8 cellular contexts compared by ENCODE assay signal in the genomic region with DNA sequence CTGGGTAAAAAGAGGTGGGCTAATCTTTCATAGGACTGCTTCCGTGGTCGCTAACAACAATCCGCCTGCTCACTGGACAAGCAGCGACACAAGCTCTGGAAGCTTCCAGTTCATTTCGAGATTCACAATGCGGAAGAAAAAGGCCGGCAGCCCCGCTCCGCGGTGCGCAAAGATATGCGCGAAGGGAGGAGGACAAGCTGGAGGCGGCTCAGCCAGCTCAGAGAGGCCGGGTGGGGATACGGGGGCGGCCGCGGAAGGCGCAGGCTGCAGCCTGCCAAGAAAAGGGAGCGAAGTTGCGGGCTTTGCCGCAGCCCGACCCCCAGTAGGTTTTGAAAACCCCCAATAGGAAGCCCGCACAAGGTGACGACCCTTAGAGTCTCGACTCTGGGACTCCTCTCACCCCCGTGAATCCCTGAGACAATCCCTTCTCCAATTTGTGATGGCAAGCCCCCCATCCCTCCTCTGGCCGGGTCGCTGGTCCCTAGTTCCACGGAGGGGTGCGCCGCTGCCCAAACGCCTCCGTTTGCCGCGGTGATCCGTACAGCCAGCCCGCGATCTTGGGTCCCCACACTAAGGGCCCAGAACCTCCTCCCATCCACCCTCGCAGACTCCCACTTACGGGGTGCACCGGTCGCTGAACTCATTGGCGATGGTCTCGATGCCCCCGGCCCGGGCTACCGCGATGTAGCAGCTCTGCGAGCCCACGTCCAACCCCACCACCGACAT. TPM values are rescaled to one million over a fixed set of nuclear protein-coding genes. Genes with fewer than 3 reads are reported as not detected.
DNase-seq lines count a peak whose midpoint lies in the region; ATAC-seq and TF ChIP-seq lines count a peak whose summit lies in the region.

No MANE protein-coding gene starts in this region.

- peak overlapping the region; percentile 12 for H3K27ac ChIP-seq in SJCRH30
- H3K27ac ChIP-seq in thoracic aorta, result peak overlapping the region; percentile 83 to 94

- H3K27me3 Mint-ChIP-seq in activated naive CD4-positive, alpha-beta T cell treated with anti-CD3 and anti-CD28 coated beads, Interleukin-2, amount 50 U/mL, for 24 hours, result no peaks in the 10 kb centered on the region
- no peaks in the 10 kb centered on the region for H3K27me3 Mint-ChIP-seq in osteocyte (ENCODE audit: unreplicated experiment)

- intact Hi-C loops in Right ventricle myocardium inferior (cut with DNase I), result no loop called here

- peak overlapping the region; percentile 99 for H3K27ac Mint-ChIP-seq in activated naive CD4-positive, alpha-beta T cell treated with anti-CD3 and anti-CD28 coated beads, Interleukin-2, amount 50 U/mL, for 24 hours
- peak overlapping the region; percentile 98 for H3K27ac Mint-ChIP-seq in osteocyte (ENCODE audit: unreplicated experiment)

- H3K9me3 ChIP-seq in SJCRH30 (replicated peaks), result no peaks in the 10 kb centered on the region
- no peaks in the 10 kb centered on the region for H3K9me3 ChIP-seq in thoracic aorta

- H3K27me3 ChIP-seq in SJCRH30 (no peaks in the 10 kb centered on the region), thoracic aorta (replicated peaks; ENCODE audit: insufficient read depth) (no peaks in the 10 kb centered on the region)

- TF ChIP-seq CTCF in AG09319 (IDR thresholded peaks at IDR 0.05; ENCODE audit: low read depth, low read length) (no peak), osteocyte (IDR thresholded peaks at IDR 0.05) (no peak), thoracic aorta (IDR thresholded peaks at IDR 0.05) (no peak)

- H3K4me3 Mint-ChIP-seq in activated naive CD4-positive, alpha-beta T cell treated with anti-CD3 and anti-CD28 coated beads, Interleukin-2, amount 50 U/mL, for 24 hours, result peak overlapping the region; percentile 95
- peak overlapping the region; percentile 93 for H3K4me3 Mint-ChIP-seq in osteocyte (ENCODE audit: unreplicated experiment)

- DNase-seq in AG09319 (ENCODE audit: extremely low read depth, low read depth) (peak; percentile 23), SJCRH30 (peak; percentile 65 to 72), Right ventricle myocardium inferior (ENCODE audit: missing footprints) (peak; percentile 73), osteocyte (ENCODE audit: extremely low spot score, unreplicated experiment) (peak; percentile 88), thoracic aorta (ENCODE audit: low spot score) (peak; percentile 9)

- H3K4me3 ChIP-seq in SJCRH30, result peak overlapping the region; percentile 73
- peak overlapping the region; percentile 88 for H3K4me3 ChIP-seq in thoracic aorta

- H3K36me3 Mint-ChIP-seq in activated naive CD4-positive, alpha-beta T cell treated with anti-CD3 and anti-CD28 coated beads, Interleukin-2, amount 50 U/mL, for 24 hours, result peaks cover 10% of the 10 kb centered on the region
- H3K36me3 Mint-ChIP-seq in osteocyte (ENCODE audit: unreplicated experiment), result peaks cover 12% of the 10 kb centered on the region

- H3K36me3 ChIP-seq in SJCRH30 (peaks cover 17% of the 10 kb centered on the region), thoracic aorta (no peaks in the 10 kb centered on the region)

- peaks cover 11% of the 10 kb centered on the region for H3K4me1 ChIP-seq in SJCRH30
- peaks cover 14 to 25% of the 10 kb centered on the region in 2 donors for H3K4me1 ChIP-seq in thoracic aorta (ENCODE audit: control insufficient read depth in 1 of 2, low read depth in 2 of 2)

- ATAC-seq in GM19023 (IDR thresholded peaks at IDR 0.05; ENCODE audit: unreplicated experiment) (peak; percentile 19), HG03432 (IDR thresholded peaks at IDR 0.05; ENCODE audit: unreplicated experiment) (peak; percentile 21), Right ventricle myocardium inferior (peak; percentile 16), thoracic aorta (ENCODE audit: insufficient number of reproducible peaks, low FRiP score, low read depth) (no peak)

- H3K4me1 Mint-ChIP-seq in activated naive CD4-positive, alpha-beta T cell treated with anti-CD3 and anti-CD28 coated beads, Interleukin-2, amount 50 U/mL, for 24 hours, result peaks cover 50% of the 10 kb centered on the region
- H3K4me1 Mint-ChIP-seq in osteocyte (ENCODE audit: unreplicated experiment), result peaks cover 34% of the 10 kb centered on the region

- H3K9me3 Mint-ChIP-seq in activated naive CD4-positive, alpha-beta T cell treated with anti-CD3 and anti-CD28 coated beads, Interleukin-2, amount 50 U/mL, for 24 hours, result no peaks in the 10 kb centered on the region
- H3K9me3 Mint-ChIP-seq in osteocyte (ENCODE audit: unreplicated experiment), result no peaks in the 10 kb centered on the region

RNA-seq across cellular contexts. Expression of a gene that starts 0.7 kb away (rescaled TPM):
- 161 and 171 TPM in 2 replicates for total RNA-seq in SJCRH30 (2014; rRNA removed; shearing (Covaris generic))
- total RNA-seq in Right ventricle myocardium inferior (74.7 TPM), osteocyte (73.5 and 75.5 TPM in 2 replicates), thoracic aorta (10 to 100 TPM; 21.4 to 52.7 TPM)

RNA-seq across cellular contexts. Expression of a gene that starts 38.8 kb away (rescaled TPM):
- 10.3 and 12.2 TPM in 2 replicates for total RNA-seq in SJCRH30 (2014; rRNA removed; shearing (Covaris generic))
- total RNA-seq in Right ventricle myocardium inferior (15.4 TPM), osteocyte (8.2 and 10.3 TPM in 2 replicates), thoracic aorta (10 to 100 TPM in 1 of 2 donors, 1 to 10 TPM in 1; 9.3 to 10.4 TPM)

Comparison
In these comparisons a context has a peak if more than half of its experiments do, and no peak if none do; other contexts are left out.
1. DNase-seq: peak in every context shown above with its lines; median percentile 88 in osteocyte; 73 in Right ventricle myocardium inferior; 68 in SJCRH30; 23 in AG09319; 9 in thoracic aorta.